ENCODE assay signal across 2 cellular contexts in genomic region chr1:224489585-224490365, GRCh38.
TF ChIP-seq lines count a peak whose summit lies in the region.

No MANE protein-coding gene starts in this region.

TF ChIP-seq in GM23338, 12 proteins besides CTCF, POLR2A, EP300 and RAD21:
- TF ChIP-seq JUNB (IDR thresholded peaks at IDR 0.05; ENCODE audit: unreplicated experiment) (no peak), POLR2AphosphoS5 (IDR thresholded peaks at IDR 0.05; ENCODE audit: low read depth) (no peak), ETS1 (IDR thresholded peaks at IDR 0.05) (no peak), ZNF114 (CRISPR knock-in tag; IDR thresholded peaks at IDR 0.05) (no peak), STAT1 (IDR thresholded peaks at IDR 0.05; ENCODE audit: unreplicated experiment) (no peak), ZNF331 (CRISPR knock-in tag; IDR thresholded peaks at IDR 0.05; ENCODE audit: low read depth) (no peak)
- TF ChIP-seq, protein P1, sequence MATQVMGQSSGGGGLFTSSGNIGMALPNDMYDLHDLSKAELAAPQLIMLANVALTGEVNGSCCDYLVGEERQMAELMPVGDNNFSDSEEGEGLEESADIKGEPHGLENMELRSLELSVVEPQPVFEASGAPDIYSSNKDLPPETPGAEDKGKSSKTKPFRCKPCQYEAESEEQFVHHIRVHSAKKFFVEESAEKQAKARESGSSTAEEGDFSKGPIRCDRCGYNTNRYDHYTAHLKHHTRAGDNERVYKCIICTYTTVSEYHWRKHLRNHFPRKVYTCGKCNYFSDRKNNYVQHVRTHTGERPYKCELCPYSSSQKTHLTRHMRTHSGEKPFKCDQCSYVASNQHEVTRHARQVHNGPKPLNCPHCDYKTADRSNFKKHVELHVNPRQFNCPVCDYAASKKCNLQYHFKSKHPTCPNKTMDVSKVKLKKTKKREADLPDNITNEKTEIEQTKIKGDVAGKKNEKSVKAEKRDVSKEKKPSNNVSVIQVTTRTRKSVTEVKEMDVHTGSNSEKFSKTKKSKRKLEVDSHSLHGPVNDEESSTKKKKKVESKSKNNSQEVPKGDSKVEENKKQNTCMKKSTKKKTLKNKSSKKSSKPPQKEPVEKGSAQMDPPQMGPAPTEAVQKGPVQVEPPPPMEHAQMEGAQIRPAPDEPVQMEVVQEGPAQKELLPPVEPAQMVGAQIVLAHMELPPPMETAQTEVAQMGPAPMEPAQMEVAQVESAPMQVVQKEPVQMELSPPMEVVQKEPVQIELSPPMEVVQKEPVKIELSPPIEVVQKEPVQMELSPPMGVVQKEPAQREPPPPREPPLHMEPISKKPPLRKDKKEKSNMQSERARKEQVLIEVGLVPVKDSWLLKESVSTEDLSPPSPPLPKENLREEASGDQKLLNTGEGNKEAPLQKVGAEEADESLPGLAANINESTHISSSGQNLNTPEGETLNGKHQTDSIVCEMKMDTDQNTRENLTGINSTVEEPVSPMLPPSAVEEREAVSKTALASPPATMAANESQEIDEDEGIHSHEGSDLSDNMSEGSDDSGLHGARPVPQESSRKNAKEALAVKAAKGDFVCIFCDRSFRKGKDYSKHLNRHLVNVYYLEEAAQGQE (IDR thresholded peaks at IDR 0.05; ENCODE audit: unreplicated experiment): no peak
TF ChIP-seq in GM23338: peak in this region for 0.

TF ChIP-seq in IMR-90, 13 proteins besides CTCF, POLR2A, EP300 and RAD21:
- no peak for TF ChIP-seq USF2 (IDR thresholded peaks at IDR 0.05; ENCODE audit: low read depth, low read length)
- TF ChIP-seq CHD1 (IDR thresholded peaks at IDR 0.05; ENCODE audit: low read depth, low read length): no peak
- no peak for TF ChIP-seq MAFK (IDR thresholded peaks at IDR 0.05; ENCODE audit: low read depth, low read length)
- no peak for TF ChIP-seq RCOR1 (IDR thresholded peaks at IDR 0.05; ENCODE audit: insufficient replicate concordance, low read length)
